In genomic region chr1:160353223-160353622, GRCh38 we compare ENCODE assay signal across 24 cellular contexts. TPM values are rescaled to one million over a fixed set of nuclear protein-coding genes. Genes with fewer than 3 reads are reported as not detected.
DNase-seq lines count a peak whose midpoint lies in the region; ATAC-seq, FAIRE-seq and TF ChIP-seq lines count a peak whose summit lies in the region.
"Had no signal": no experiment of that assay in that cellular context is flagged by ENCODE, and none has a peak within 500 bp of the region (broad histone marks: within the 10 kb centered on the region; RNA-seq: fewer than 3 reads in every experiment).

No MANE protein-coding gene starts in this region.

- 90% methylated on average over 2 of the region's 2 CpGs for WGBS in mesenchymal stem cell

- no peak for FAIRE-seq in bronchial epithelial cell (lab: Jason Lieb, UNC)
- FAIRE-seq: endometrium had no signal

- BruUV-seq in Panc1 (replicated peaks; lab: Mats Ljungman, UMichigan), result no TSS peak

- H2AFZ ChIP-seq in mesenchymal stem cell (ENCODE audit: low read depth, low read length), result no peak overlapping the region

- no peaks in the 10 kb centered on the region for H3K27me3 ChIP-seq in Panc1 (ENCODE audit: control insufficient read depth, insufficient read depth, low read length)
- H3K27me3 ChIP-seq in bronchial epithelial cell (ENCODE audit: control insufficient read depth, insufficient read depth, low read length), result no peaks in the 10 kb centered on the region
- no peaks in the 10 kb centered on the region for H3K27me3 ChIP-seq in mesenchymal stem cell (ENCODE audit: control insufficient read depth in 1 of 2, insufficient read depth in 1 of 2, low read length in 2 of 2)
- no peaks in the 10 kb centered on the region for H3K27me3 ChIP-seq in foreskin keratinocyte
- H3K27me3 ChIP-seq: gastroesophageal sphincter, left lung, testis had no signal

- no peak overlapping the region for H2AK5ac ChIP-seq in mesenchymal stem cell (ENCODE audit: low read length, severe bottlenecking)

- peaks cover 15% of the 10 kb centered on the region for H3K36me3 ChIP-seq in Panc1 (ENCODE audit: control insufficient read depth, insufficient read depth, low read length)
- peaks cover 42% of the 10 kb centered on the region for H3K36me3 ChIP-seq in bronchial epithelial cell (ENCODE audit: control insufficient read depth, insufficient read depth, low read length)
- peaks cover 74 to 98% of the 10 kb centered on the region in 2 experiments for H3K36me3 ChIP-seq in mesenchymal stem cell (ENCODE audit: control insufficient read depth in 1 of 2, insufficient read depth in 2 of 2, low read depth in 1 of 2, low read length in 2 of 2)

- H3K9me3 ChIP-seq in Panc1 (ENCODE audit: control insufficient read depth, insufficient read depth, low read depth, low read length) (no peaks in the 10 kb centered on the region), mesenchymal stem cell (ENCODE audit: control insufficient read depth, low read length) (no peaks in the 10 kb centered on the region)
- H3K9me3 ChIP-seq: Caco-2, gastroesophageal sphincter, left lung, testis had no signal

- no peaks in the 10 kb centered on the region for H3K4me1 ChIP-seq in Panc1 (ENCODE audit: control insufficient read depth, insufficient read depth, low read length)
- H3K4me1 ChIP-seq in mesenchymal stem cell (ENCODE audit: control insufficient read depth, insufficient read depth, low read depth, low read length), result no peaks in the 10 kb centered on the region
- H3K4me1 ChIP-seq in foreskin keratinocyte, result no peaks in the 10 kb centered on the region
- H3K4me1 ChIP-seq: Caco-2, gastroesophageal sphincter, testis had no signal

- no peak overlapping the region for H3K4me2 ChIP-seq in mesenchymal stem cell (ENCODE audit: low read length, poor library complexity, severe bottlenecking)

- no peak overlapping the region for H3K4me3 ChIP-seq in Panc1 (ENCODE audit: low read depth in 2 of 2, low read length in 2 of 2)
- no peak overlapping the region for H3K4me3 ChIP-seq in bronchial epithelial cell (ENCODE audit: low read depth, low read length)
- no peak overlapping the region for H3K4me3 ChIP-seq in mesenchymal stem cell (ENCODE audit: insufficient read depth in 1 of 2, low read depth in 1 of 2, low read length in 2 of 2)
- H3K4me3 ChIP-seq: coronary artery, gastroesophageal sphincter, left lung, testis had no signal

- no peak overlapping the region for H2BK15ac ChIP-seq in mesenchymal stem cell (ENCODE audit: low read depth, poor library complexity, severe bottlenecking)

- H2BK12ac ChIP-seq in mesenchymal stem cell (ENCODE audit: low read length in 2 of 2), result no peak overlapping the region

- CTCF ChIA-PET in Panc1 (lab: Charles Lee), result no interaction called here

- H3K18ac ChIP-seq in mesenchymal stem cell (ENCODE audit: low read depth in 1 of 2, low read length in 2 of 2), result no peak overlapping the region

- intact Hi-C loops in Panc1 (cut with micrococcal nuclease; ENCODE audit: unreplicated experiment), result no loop called here

- H2BK5ac ChIP-seq in mesenchymal stem cell (ENCODE audit: low read depth, low read length, poor library complexity, severe bottlenecking), result no peak overlapping the region

- H3K14ac ChIP-seq in mesenchymal stem cell (ENCODE audit: low read length in 2 of 2), result no peak overlapping the region

- no peak overlapping the region for H3K27ac ChIP-seq in Panc1 (ENCODE audit: low read length)
- H3K27ac ChIP-seq in mesenchymal stem cell (ENCODE audit: low read length, poor library complexity, severe bottlenecking), result no peak overlapping the region
- no peak overlapping the region for H3K27ac ChIP-seq in foreskin keratinocyte
- H3K27ac ChIP-seq: coronary artery, gastroesophageal sphincter, left lung, testis, VCaP had no signal

- in situ Hi-C loops in Panc1 (cut with HindIII; ENCODE audit: low pct_unique_long_range_greater_than_20kb, low sequenced_read_pairs), result no loop called here

- TF ChIP-seq CTCF in Panc1 (IDR thresholded peaks at IDR 0.05), result no peak
- no peak for TF ChIP-seq CTCF in bronchial epithelial cell (IDR thresholded peaks at IDR 0.05; ENCODE audit: insufficient read depth, low read length, severe bottlenecking)
- no peak for TF ChIP-seq CTCF in foreskin keratinocyte (conservative IDR thresholded peaks at IDR 0.05)

- no peak overlapping the region for H2BK120ac ChIP-seq in mesenchymal stem cell (ENCODE audit: low read depth, low read length)

- H3K4ac ChIP-seq in mesenchymal stem cell (ENCODE audit: low read depth in 1 of 2, low read length in 2 of 2), result no peak overlapping the region

- H4K8ac ChIP-seq in mesenchymal stem cell (ENCODE audit: low read length), result no peak overlapping the region

- no peak overlapping the region for H3K23ac ChIP-seq in mesenchymal stem cell (ENCODE audit: low read length in 2 of 2)

- 0 out of 2 replicates have a peak, but pooled peaks have one; percentile 56 for ATAC-seq in Panc1
- no peak for ATAC-seq in foreskin keratinocyte
- no peak for ATAC-seq in GM21825 (IDR thresholded peaks at IDR 0.05; ENCODE audit: unreplicated experiment)
- ATAC-seq: gastroesophageal sphincter; left lung; stimulated activated effector memory CD8-positive, alpha-beta T cell treated with anti-CD3 and anti-CD28 coated beads, Interleukin-12 subunit alpha, Interleukin-12 subunit beta, amount 100 ng/mL, for 72 hours had no signal

- H3K79me1 ChIP-seq in mesenchymal stem cell (replicated peaks; ENCODE audit: low read length, poor library complexity, severe bottlenecking), result peaks cover 25% of the 10 kb centered on the region

- POLR2A ChIA-PET in Panc1 (lab: Charles Lee), result no interaction called here

- DNase-seq in AG20443 (ENCODE audit: low spot score) (peak; percentile 41), Panc1 (ENCODE audit: low read depth, low spot score) (no peak), bronchial epithelial cell (ENCODE audit: low read depth) (peak; percentile 25), mesenchymal stem cell (peak; percentile 31), NCI-H526 treated with DMSO at 0.1 percent for 48 hours (lab: John Stamatoyannopoulos, UW) (no peak), foreskin keratinocyte (no peak), NCI-H1092 (lab: John Stamatoyannopoulos, UW) (no peak)
- DNase-seq: activated CD4-positive, alpha-beta T cell treated with anti-CD3 and anti-CD28 coated beads, Interleukin-2, amount 50 U/mL, for 4 hours; activated naive CD4-positive, alpha-beta T cell treated with anti-CD3 and anti-CD28 coated beads, Interleukin-2, amount 10 ng/mL, durations not matched to agents 7 days and 5 days; activated T-cell treated with anti-CD3 and anti-CD28 coated beads, Interleukin-2, amount 50 U/mL, for 24 hours; Caco-2; GOT3; left lung; NCI-H1417; NCI-H524 treated with DMSO at 0.1 percent for 48 hours; Right ventricle myocardium superior; testis had no signal

- no peak overlapping the region for H3K9ac ChIP-seq in mesenchymal stem cell (ENCODE audit: low read length)

- H4K91ac ChIP-seq in mesenchymal stem cell (ENCODE audit: low read length), result no peak overlapping the region

RNA-seq across cellular contexts. Expression of gene NCSTN, which starts 10.0 kb away (rescaled TPM):
- total RNA-seq in Panc1 (2021; ENCODE audit: unreplicated experiment) (93.7 TPM), bronchial epithelial cell (27.9 and 36.7 TPM in 2 replicates), foreskin keratinocyte (55.2 and 60.9 TPM in 2 replicates)
- polyA plus RNA-seq in Panc1 (2012; ENCODE audit: insufficient read length), result 81.3 TPM
- polyA plus RNA-seq in mesenchymal stem cell (2013, experiment 1 of 2), result 193 TPM
- polyA plus RNA-seq in mesenchymal stem cell (2013, experiment 2 of 2), result 190 TPM
- polyA plus RNA-seq in foreskin keratinocyte, result 61.4 and 61.7 TPM in 2 replicates

RNA-seq across cellular contexts. Expression of gene COPA, which starts 10.2 kb away (rescaled TPM):
- total RNA-seq in Panc1 (2021; ENCODE audit: unreplicated experiment) (118 TPM), bronchial epithelial cell (134 and 136 TPM in 2 replicates), foreskin keratinocyte (116 and 147 TPM in 2 replicates)
- 96.0 TPM for polyA plus RNA-seq in Panc1 (2012; ENCODE audit: insufficient read length)
- polyA plus RNA-seq in mesenchymal stem cell (2013, experiment 1 of 2), result 189 TPM
- polyA plus RNA-seq in mesenchymal stem cell (2013, experiment 2 of 2), result 186 TPM
- polyA plus RNA-seq in foreskin keratinocyte, result 57.8 and 58.4 TPM in 2 replicates

RNA-seq across cellular contexts. Expression of gene NHLH1, which starts 13.6 kb away (rescaled TPM):
- total RNA-seq in Panc1 (2021; ENCODE audit: unreplicated experiment) (0.18 TPM), bronchial epithelial cell (not detected in 2 replicates), foreskin keratinocyte (0.04 TPM in 1 of 2 replicates, not detected in the other)
- 0.15 TPM for polyA plus RNA-seq in Panc1 (2012; ENCODE audit: insufficient read length)
- 0.23 TPM for polyA plus RNA-seq in mesenchymal stem cell (2013, experiment 1 of 2)
- 0.16 TPM for polyA plus RNA-seq in mesenchymal stem cell (2013, experiment 2 of 2)
- polyA plus RNA-seq in foreskin keratinocyte, result 0.07 TPM in 2 replicates
- total RNA-seq: gastroesophageal sphincter, Right ventricle myocardium superior had no signal

RNA-seq across cellular contexts. Expression of gene VANGL2, which starts 47.1 kb away (rescaled TPM):
- 0.10 TPM for total RNA-seq in Panc1 (2021; ENCODE audit: unreplicated experiment)
- 0.08 TPM for polyA plus RNA-seq in Panc1 (2012; ENCODE audit: insufficient read length)
- 1.6 and 2.3 TPM in 2 replicates for total RNA-seq in bronchial epithelial cell
- 9.6 TPM for polyA plus RNA-seq in mesenchymal stem cell (2013, experiment 1 of 2)
- 8.8 TPM for polyA plus RNA-seq in mesenchymal stem cell (2013, experiment 2 of 2)
- total RNA-seq in foreskin keratinocyte, result 8.0 and 9.9 TPM in 2 replicates
- polyA plus RNA-seq in foreskin keratinocyte, result 5.5 and 5.8 TPM in 2 replicates
- total RNA-seq: T-helper 1 cell treated with Interleukin-12 subunit alpha and Interleukin-12 subunit beta and Interleukin-4 antibody, amounts not matched to agents 30 ng/mL and 1 ng/mL, for 36 hours had no signal

Comparison
In these comparisons a context has a peak if more than half of its experiments do, and no peak if none do; other contexts are left out.
1. DNase-seq: peak in AG20443 (single experiment), bronchial epithelial cell (single experiment) and mesenchymal stem cell (single experiment); none in Panc1 (single experiment), NCI-H526 treated with DMSO at 0.1 percent for 48 hours (single experiment), foreskin keratinocyte (0 of 2) and NCI-H1092 (single experiment).